Comparison of ENCODE assay signal across 22 cellular contexts in the genomic region with DNA sequence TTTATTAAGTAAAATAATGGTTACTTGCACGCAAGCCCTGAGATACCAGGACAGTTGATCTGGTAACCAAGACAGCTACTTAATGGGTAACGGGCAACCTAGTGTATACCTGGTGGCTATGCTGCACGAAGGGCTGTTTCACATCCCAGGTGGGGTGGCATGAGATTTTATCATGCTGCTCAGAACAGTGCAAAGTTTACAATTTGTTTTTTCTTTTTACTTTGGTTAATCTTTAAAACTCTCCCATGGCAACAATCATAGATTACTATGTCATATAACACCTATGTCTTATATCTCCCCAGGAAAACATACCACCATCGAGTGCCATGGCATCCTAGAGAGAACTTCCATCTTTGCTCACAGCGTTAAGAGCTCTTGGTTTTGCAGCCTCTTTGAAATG. TPM values are rescaled to one million over a fixed set of nuclear protein-coding genes. Genes with fewer than 3 reads are reported as not detected.
DNase-seq lines count a peak whose midpoint lies in the region; ATAC-seq and TF ChIP-seq lines count a peak whose summit lies in the region.
"Had no signal": no experiment of that assay in that cellular context is flagged by ENCODE, and none has a peak within 500 bp of the region (broad histone marks: within the 10 kb centered on the region; RNA-seq: fewer than 3 reads in every experiment).

No MANE protein-coding gene starts in this region.

- peak; percentile 27 for DNase-seq in Calu3
- DNase-seq in HT-29 (ENCODE audit: low spot score): peak; percentile 79
- no peak for DNase-seq in body of pancreas
- DNase-seq in psoas muscle: no peak
- no peak for DNase-seq in NCI-H1417 (lab: John Stamatoyannopoulos, UW)
- no peak for DNase-seq in D341Med (ENCODE audit: low spot score)
- no peak for DNase-seq in GM10248 (ENCODE audit: extremely low spot score)
- DNase-seq: ACHN; BE2C; C1 segment of cervical spinal cord; CD4-positive, CD25-positive, alpha-beta regulatory T cell; CD8-positive, alpha-beta memory T cell; COR-L47; DMS153; DMS79; GDM1; H9; IMR-90; KBM-7 had no signal

- POLR2A ChIA-PET in GM10248 (lab: Yijun Ruan, JAX): no interaction called here

- H3K36me3 ChIP-seq in body of pancreas (replicated peaks in 1 of 2; ENCODE audit: insufficient read depth in 1 of 2, low read depth in 2 of 2): no peaks in the 10 kb centered on the region
- peaks cover 0 to 34% of the 10 kb centered on the region in 2 donors for H3K36me3 ChIP-seq in psoas muscle (ENCODE audit: insufficient read depth in 1 of 2, low read depth in 1 of 2)
- H3K36me3 ChIP-seq: BE2C had no signal

- H3K27ac ChIP-seq in body of pancreas: peak overlapping the region in 3 of 4 donors; percentile 39 to 71 (median 52)
- peak overlapping the region; percentile 47 for H3K27ac ChIP-seq in psoas muscle

- WGBS in body of pancreas, 2 donors: 57 to 59% methylated on average over 5 of the region's 5 CpGs
- 81 to 87% (median 84%) methylated on average over 5 of the region's 5 CpGs for WGBS in psoas muscle, 3 donors

- H3K9me3 Mint-ChIP-seq in Calu3 (ENCODE audit: low read depth, unreplicated experiment): no peaks in the 10 kb centered on the region

- H3K27me3 ChIP-seq in body of pancreas: no peaks in the 10 kb centered on the region
- H3K27me3 ChIP-seq in psoas muscle (ENCODE audit: insufficient read depth in 3 of 3, low read length in 2 of 3): no peaks in the 10 kb centered on the region
- H3K27me3 ChIP-seq: BE2C had no signal

- peak overlapping the region; percentile 25 for H3K4me3 Mint-ChIP-seq in Calu3 (ENCODE audit: low read depth, unreplicated experiment)
- H3K4me3 Mint-ChIP-seq: CD4-positive, CD25-positive, alpha-beta regulatory T cell; CD8-positive, alpha-beta memory T cell; H9 had no signal

- H3K4me1 ChIP-seq in body of pancreas (peaks cover 19% of the 10 kb centered on the region), psoas muscle (peaks cover 20% of the 10 kb centered on the region)

- BruUV-seq in Calu3 (replicated peaks; lab: Mats Ljungman, UMichigan): no TSS peak

- peak overlapping the region; percentile 83 for H3K27ac Mint-ChIP-seq in Calu3 (ENCODE audit: unreplicated experiment)
- H3K27ac Mint-ChIP-seq: CD4-positive, CD25-positive, alpha-beta regulatory T cell; H9 had no signal

- TF ChIP-seq CTCF in Calu3 (IDR thresholded peaks at IDR 0.05; ENCODE audit: unreplicated experiment) (no peak), body of pancreas (IDR thresholded peaks at IDR 0.05) (no peak), psoas muscle (IDR thresholded peaks at IDR 0.05) (no peak), GM10248 (IDR thresholded peaks at IDR 0.05; ENCODE audit: control extremely low read depth, extremely low read depth, low read depth, missing control alignments) (no peak)

- no peaks in the 10 kb centered on the region for H3K27me3 Mint-ChIP-seq in Calu3 (ENCODE audit: unreplicated experiment)
- H3K27me3 Mint-ChIP-seq: CD4-positive, CD25-positive, alpha-beta regulatory T cell; CD8-positive, alpha-beta memory T cell had no signal

- CTCF ChIA-PET in Calu3 (lab: Charles Lee) (interaction anchor here (0.6 to 1.3 kb wide), 4 partner anchors 9 to 152 kb away, joined by 3 to 5 read pairs (median 4); no protein-coding TSS in a partner anchor), GM10248 (lab: Yijun Ruan, JAX) (interaction anchor here (1.7 kb wide), 1 partner anchor 14 kb away, joined by 3 read pairs; no protein-coding TSS in a partner anchor)

- intact Hi-C loops in Calu3 (cut with micrococcal nuclease; ENCODE audit: unreplicated experiment): loop anchor here (2.0 to 5.0 kb wide), 2 partner anchors 77 to 195 kb away; no protein-coding TSS in a partner anchor
- intact Hi-C loops in body of pancreas (cut with DNase I): no loop called here
- intact Hi-C loops in psoas muscle (cut with DNase I): no loop called here

- TF ChIP-seq POLR2A in body of pancreas (IDR thresholded peaks at IDR 0.05): no peak

- H3K36me3 Mint-ChIP-seq in Calu3 (ENCODE audit: insufficient read depth, unreplicated experiment): peaks cover 11% of the 10 kb centered on the region

- no peaks in the 10 kb centered on the region for H3K9me3 ChIP-seq in body of pancreas
- no peaks in the 10 kb centered on the region for H3K9me3 ChIP-seq in psoas muscle
- H3K9me3 ChIP-seq: BE2C had no signal

- H3K4me1 Mint-ChIP-seq in Calu3 (ENCODE audit: low read depth, unreplicated experiment): peaks cover 51% of the 10 kb centered on the region
- H3K4me1 Mint-ChIP-seq: CD4-positive, CD25-positive, alpha-beta regulatory T cell; CD8-positive, alpha-beta memory T cell; H9 had no signal

- H3K4me3 ChIP-seq in body of pancreas: no peak overlapping the region
- H3K4me3 ChIP-seq in psoas muscle: no peak overlapping the region

- ATAC-seq in body of pancreas: no peak
- ATAC-seq in psoas muscle: no peak

RNA-seq across cellular contexts. Expression of gene SLC28A1, which starts 32.2 kb away (rescaled TPM):
- total RNA-seq in Calu3 (2022): 0.17 and 0.37 TPM in 2 replicates
- 0.08 and 0.13 TPM in 2 replicates for total RNA-seq in HT-29 (2014; rRNA removed; shearing (Covaris generic))
- total RNA-seq in body of pancreas: under 1 TPM in 1 of 2 donors, not detected in 1; 0.26 TPM
- 1 to 10 TPM in 1 of 4 donors, under 1 TPM in 3; 0.23 to 1.9 (median 0.44) TPM for total RNA-seq in psoas muscle
- polyA plus RNA-seq in psoas muscle: under 1 TPM; 0.13 to 0.34 (median 0.21) TPM
- total RNA-seq: CD4-positive, CD25-positive, alpha-beta regulatory T cell; CD8-positive, alpha-beta memory T cell; Daoy; H1; HT1080; IMR-90 had no signal
- polyA plus RNA-seq: CD4-positive, CD25-positive, alpha-beta regulatory T cell; CD8-positive, alpha-beta memory T cell; IMR-90 had no signal

RNA-seq across cellular contexts. Expression of gene ALPK3, which starts 35.1 kb away (rescaled TPM):
- 4.6 TPM in 2 replicates for total RNA-seq in Calu3 (2022)
- total RNA-seq in HT-29 (2014; rRNA removed; shearing (Covaris generic)): 66.1 and 73.9 TPM in 2 replicates
- total RNA-seq in body of pancreas: 10 to 100 TPM in 1 of 2 donors, 1 to 10 TPM in 1; 7.8 to 15.8 TPM
- total RNA-seq in psoas muscle: 100 to 1,000 TPM; 199 to 461 (median 304) TPM
- 100 to 1,000 TPM in 2 of 3 donors, 10 to 100 TPM in 1; 75.7 to 357 (median 117) TPM for polyA plus RNA-seq in psoas muscle
- polyA plus RNA-seq: CD4-positive, CD25-positive, alpha-beta regulatory T cell had no signal

Comparison
In these comparisons a context has a peak if more than half of its experiments do, and no peak if none do; other contexts are left out.
1. DNase-seq: peak in Calu3 (single experiment) and HT-29 (single experiment); none in body of pancreas (0 of 4), psoas muscle (0 of 2), NCI-H1417 (0 of 3), D341Med (single experiment) and GM10248 (single experiment).